ENCODE assay signal across 9 cellular contexts in genomic region chr3:31695280-31696008, GRCh38.
DNase-seq lines count a peak whose midpoint lies in the region; ATAC-seq, FAIRE-seq and TF ChIP-seq lines count a peak whose summit lies in the region.
"Had no signal": no experiment of that assay in that cellular context is flagged by ENCODE, and none has a peak within 500 bp of the region (broad histone marks: within the 10 kb centered on the region; RNA-seq: fewer than 3 reads in every experiment).

No MANE protein-coding gene starts in this region.

- H3K9me3 ChIP-seq in H1 (ENCODE audit: insufficient read depth in 2 of 2, low read depth in 1 of 2, low read length in 1 of 2) (no peaks in the 10 kb centered on the region), gastrocnemius medialis (no peaks in the 10 kb centered on the region)

- CTCF ChIA-PET in H1 (lab: Charles Lee; ENCODE audit: partially characterized antibody), result interaction anchor here (0.6 to 1.7 kb wide), 16 partner anchors 9 to 1018 kb away, joined by 3 to 9 read pairs (median 3); no protein-coding TSS in a partner anchor

- H2BK5ac ChIP-seq in H1 (ENCODE audit: low read depth, low read length), result no peak overlapping the region

- H3K27me3 ChIP-seq in H1 (replicated peaks in 1 of 4; ENCODE audit: control insufficient read depth in 3 of 4, extremely low read depth in 1 of 4, insufficient read depth in 3 of 4, low read length in 3 of 4), result no peaks in the 10 kb centered on the region
- H3K27me3 ChIP-seq in gastrocnemius medialis, result no peaks in the 10 kb centered on the region

- H4K8ac ChIP-seq in H1 (ENCODE audit: extremely low read depth, insufficient read depth, low read length), result no peak overlapping the region

- H2BK120ac ChIP-seq in H1 (replicated peaks; ENCODE audit: low read depth, low read length), result no peak overlapping the region

- no peaks in the 10 kb centered on the region for H3K23me2 ChIP-seq in H1 (ENCODE audit: low read depth, low read length)

- H2BK12ac ChIP-seq in H1 (ENCODE audit: low read depth, low read length), result no peak overlapping the region

- ATAC-seq in GM18519 (IDR thresholded peaks at IDR 0.05; ENCODE audit: low FRiP score, unreplicated experiment) (no peak), HG03457 (IDR thresholded peaks at IDR 0.05; ENCODE audit: unreplicated experiment) (no peak), gastrocnemius medialis (no peak)

- peak in 4 of 6 experiments; percentile 4 to 44 (median 22) for DNase-seq in stimulated activated naive CD4-positive, alpha-beta T cell (lab: John Stamatoyannopoulos, UW)
- DNase-seq in stimulated activated naive CD4-positive, alpha-beta T cell treated with Interleukin-2 at 50 U/mL for 16 hours (lab: John Stamatoyannopoulos, UW), result no peak
- DNase-seq in OCI-M1 (lab: John Stamatoyannopoulos, UW), result peak; percentile 5
- no peak for DNase-seq in H1 (ENCODE audit: low read depth in 1 of 2, low spot score in 2 of 2)
- no peak for DNase-seq in coronary artery (ENCODE audit: low spot score)
- DNase-seq in gastrocnemius medialis, result no peak

- H3K79me1 ChIP-seq in H1 (ENCODE audit: low read depth, low read length), result peaks cover 2% of the 10 kb centered on the region; the same call in 1 of the 2 replicates

- TF ChIP-seq RAD21 in H1 (IDR thresholded peaks at IDR 0.05 in 1 of 2, conservative IDR thresholded peaks at IDR 0.05 in 1 of 2; ENCODE audit: low read depth in 2 of 2, low read length in 2 of 2), result peak in 1 of 2 experiments; percentile 16; a peak in 1 of 4 replicates

- 93% methylated on average over 2 of the region's 2 CpGs; no CpG with 5 or more reads in 1 of the 2 experiments for WGBS in H1 (ENCODE audit: extremely low coverage in 1 of 2, insufficient coverage in 1 of 2, insufficient read length in 1 of 2, insufficient replicate concordance in 2 of 2, low coverage in 1 of 2, low lambda C conversion rate in 2 of 2, missing lambda C conversion rate in 1 of 2), 2 experiments

- H3K23ac ChIP-seq in H1 (ENCODE audit: insufficient read length), result no peak overlapping the region

- intact Hi-C loops in gastrocnemius medialis (cut with DNase I; ENCODE audit: low total_unique reads), result loop anchor here (5.0 kb wide), 1 partner anchor 143 kb away; no protein-coding TSS in a partner anchor

- POLR2A ChIA-PET in H1 (lab: Charles Lee; ENCODE audit: partially characterized antibody), result interaction anchor here (1.1 kb wide), 2 partner anchors 9 to 12 kb away, joined by 3 to 4 read pairs; no protein-coding TSS in a partner anchor

- H3K4me2 ChIP-seq in H1 (ENCODE audit: insufficient read depth in 1 of 2, low read depth in 2 of 2, low read length in 2 of 2), result no peak overlapping the region

- H2AK5ac ChIP-seq in H1 (ENCODE audit: low read depth, low read length), result no peak overlapping the region

- peak; percentile 36 for FAIRE-seq in H1 (lab: Jason Lieb, UNC)
- FAIRE-seq: G401.6 had no signal

- H3K27ac ChIP-seq in H1 (ENCODE audit: low read depth, low read length), result no peak overlapping the region
- H3K27ac ChIP-seq in coronary artery, result no peak overlapping the region
- no peak overlapping the region for H3K27ac ChIP-seq in gastrocnemius medialis

- H2AFZ ChIP-seq in H1 (ENCODE audit: low read length), result no peak overlapping the region

- no peaks in the 10 kb centered on the region for H4K20me1 ChIP-seq in H1 (replicated peaks in 1 of 2; ENCODE audit: control insufficient read depth in 1 of 2, insufficient read depth in 2 of 2, low read length in 2 of 2)

- no peak overlapping the region for H3K4me3 ChIP-seq in H1 (ENCODE audit: extremely low read depth in 1 of 4, insufficient read depth in 2 of 4, low read depth in 3 of 4, low read length in 4 of 4)
- no peak overlapping the region for H3K4me3 ChIP-seq in coronary artery
- H3K4me3 ChIP-seq in gastrocnemius medialis, result no peak overlapping the region

- no peak overlapping the region for H3K56ac ChIP-seq in H1 (replicated peaks; ENCODE audit: insufficient read length, low read depth, low read length)

- H4K91ac ChIP-seq in H1 (replicated peaks; ENCODE audit: insufficient read length, low read length), result no peak overlapping the region

- no peak overlapping the region for H3K4ac ChIP-seq in H1 (replicated peaks; ENCODE audit: insufficient read length, low read depth, low read length)

- no peak overlapping the region for H3K18ac ChIP-seq in H1 (ENCODE audit: extremely low read depth, low read length)

- no peak overlapping the region for H3K14ac ChIP-seq in H1 (ENCODE audit: insufficient read length)

- H2BK15ac ChIP-seq in H1 (ENCODE audit: low read length), result no peak overlapping the region

- H3K79me2 ChIP-seq in H1 (ENCODE audit: control insufficient read depth in 1 of 2, insufficient read depth in 2 of 2, low read length in 2 of 2), result no peaks in the 10 kb centered on the region

- no peak overlapping the region for H4K5ac ChIP-seq in H1 (ENCODE audit: insufficient read length, low read depth, low read length)

- TF ChIP-seq EP300 in H1 (IDR thresholded peaks at IDR 0.05; ENCODE audit: borderline replicate concordance in 1 of 2, low read depth in 2 of 2, low read length in 2 of 2), result no peak

- TF ChIP-seq CTCF in H1 (IDR thresholded peaks at IDR 0.05; ENCODE audit: control extremely low read depth in 1 of 3, insufficient read depth in 1 of 3, low read depth in 1 of 3, low read length in 3 of 3), result peak in 2 of 3 experiments; percentile 0 to 21; a peak in 2 of 4 replicates
- TF ChIP-seq CTCF in coronary artery (IDR thresholded peaks at IDR 0.05), result no peak
- peak in 1 of 5 experiments; percentile 13 for TF ChIP-seq CTCF in gastrocnemius medialis (IDR thresholded peaks at IDR 0.05 in 4 of 5, conservative IDR thresholded peaks at IDR 0.05 in 1 of 5)

- no peak for TF ChIP-seq POLR2A in H1 (IDR thresholded peaks at IDR 0.05; ENCODE audit: control extremely low read depth in 1 of 2, low read depth in 2 of 2, low read length in 2 of 2)
- no peak for TF ChIP-seq POLR2A in gastrocnemius medialis (IDR thresholded peaks at IDR 0.05)

- in situ Hi-C loops in gastrocnemius medialis (cut with MboI; ENCODE audit: low sequenced_read_pairs in 4 of 4), result no loop called here

- H3K9ac ChIP-seq in H1 (replicated peaks in 1 of 4; ENCODE audit: extremely low read depth in 1 of 4, low read depth in 3 of 4, low read length in 3 of 4), result no peak overlapping the region

- peaks cover 0 to 21% (median under 1%) of the 10 kb centered on the region in 4 experiments; a peak in 3 of 8 replicates for H3K36me3 ChIP-seq in H1 (ENCODE audit: control insufficient read depth in 2 of 4, insufficient read depth in 4 of 4, low read length in 3 of 4)
- no peaks in the 10 kb centered on the region for H3K36me3 ChIP-seq in gastrocnemius medialis

- H2BK20ac ChIP-seq in H1 (ENCODE audit: low read length), result no peak overlapping the region

- H3K4me1 ChIP-seq in H1 (replicated peaks in 1 of 4; ENCODE audit: control insufficient read depth in 3 of 4, insufficient read depth in 4 of 4, low read length in 3 of 4) (peaks cover 0 to 6% (median 0%) of the 10 kb centered on the region in 4 experiments; a peak in 1 of 7 replicates), gastrocnemius medialis (no peaks in the 10 kb centered on the region)

TF ChIP-seq in H1, 55 proteins besides CTCF, POLR2A, EP300 and RAD21:
- TF ChIP-seq RBBP5 (IDR thresholded peaks at IDR 0.05; ENCODE audit: borderline replicate concordance, low read depth, low read length) (no peak), POU5F1 (IDR thresholded peaks at IDR 0.05; ENCODE audit: low read depth, low read length) (no peak), GABPA (IDR thresholded peaks at IDR 0.05; ENCODE audit: borderline replicate concordance, insufficient read depth, low read length) (no peak), TAF7 (optimal IDR thresholded peaks at IDR 0.05; ENCODE audit: borderline replicate concordance, low read depth, low read length) (no peak), CHD1 (IDR thresholded peaks at IDR 0.05; ENCODE audit: low read depth, low read length) (no peak), POLR2AphosphoS5 (IDR thresholded peaks at IDR 0.05; ENCODE audit: low read depth, low read length) (no peak), TCF12 (IDR thresholded peaks at IDR 0.05; ENCODE audit: low read depth, low read length) (no peak), CREB1 (IDR thresholded peaks at IDR 0.05) (no peak), RFX5 (IDR thresholded peaks at IDR 0.05; ENCODE audit: borderline replicate concordance, low read depth, low read length) (no peak)

Comparison
In these comparisons a context has a peak if more than half of its experiments do, and no peak if none do; other contexts are left out.
1. DNase-seq: peak in stimulated activated naive CD4-positive, alpha-beta T cell (4 of 6) and OCI-M1 (single experiment); none in stimulated activated naive CD4-positive, alpha-beta T cell treated with Interleukin-2 at 50 U/mL for 16 hours (single experiment), H1 (0 of 2), coronary artery (single experiment) and gastrocnemius medialis (0 of 2).